1 cellular context compared by ENCODE assay signal in the genomic region with DNA sequence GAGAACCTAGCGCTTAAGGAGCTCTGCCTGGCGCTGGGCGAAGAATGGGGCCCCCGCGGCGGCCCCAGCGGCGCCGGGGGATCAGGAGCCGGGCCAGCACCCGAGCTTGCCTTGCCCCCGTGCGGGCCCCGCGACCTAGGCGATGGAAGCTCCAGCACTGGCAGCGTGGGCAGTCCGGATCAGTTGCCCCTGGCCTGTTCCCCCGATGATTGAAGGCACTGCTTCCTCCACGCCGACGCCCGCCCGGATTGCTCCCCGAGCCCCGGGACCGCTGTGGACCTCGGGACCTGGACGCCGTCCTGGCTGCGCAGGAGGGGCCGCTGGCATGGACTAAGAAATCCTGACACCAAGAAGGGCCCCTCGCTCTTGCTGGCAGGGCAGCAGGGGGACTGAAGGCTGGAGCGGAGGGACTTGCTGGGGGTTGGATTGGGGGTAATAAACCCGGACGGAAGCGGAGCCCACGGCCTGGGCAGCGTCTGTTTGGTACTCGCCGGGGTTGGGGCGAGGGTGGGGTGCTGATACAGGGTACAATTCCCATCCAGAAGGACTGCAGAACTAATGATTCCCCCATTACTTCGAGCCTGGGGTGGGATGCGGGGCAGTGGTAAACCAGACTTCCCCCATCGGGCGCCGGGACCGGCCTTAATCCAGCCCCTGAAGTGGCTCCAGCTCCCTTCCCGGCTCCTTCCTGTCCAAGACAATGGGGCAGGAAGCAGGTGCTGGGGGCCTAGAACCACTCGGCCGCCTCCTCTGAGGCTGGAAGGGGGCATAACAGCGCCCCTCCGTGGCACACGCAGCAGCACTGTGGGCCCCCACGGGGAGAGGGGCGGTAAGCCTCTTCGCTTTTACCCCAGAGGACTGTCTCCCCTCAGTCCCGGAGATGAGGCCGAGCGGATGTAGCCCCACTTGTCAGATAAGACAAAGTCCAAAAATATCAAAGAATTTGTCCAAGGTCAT.
TF ChIP-seq lines count a peak whose summit lies in the region.

No MANE protein-coding gene starts in this region.

TF ChIP-seq in HepG2, 621 proteins besides CTCF, POLR2A, EP300 and RAD21 (continued from another document and continues in another):
- TF ChIP-seq, protein P1, sequence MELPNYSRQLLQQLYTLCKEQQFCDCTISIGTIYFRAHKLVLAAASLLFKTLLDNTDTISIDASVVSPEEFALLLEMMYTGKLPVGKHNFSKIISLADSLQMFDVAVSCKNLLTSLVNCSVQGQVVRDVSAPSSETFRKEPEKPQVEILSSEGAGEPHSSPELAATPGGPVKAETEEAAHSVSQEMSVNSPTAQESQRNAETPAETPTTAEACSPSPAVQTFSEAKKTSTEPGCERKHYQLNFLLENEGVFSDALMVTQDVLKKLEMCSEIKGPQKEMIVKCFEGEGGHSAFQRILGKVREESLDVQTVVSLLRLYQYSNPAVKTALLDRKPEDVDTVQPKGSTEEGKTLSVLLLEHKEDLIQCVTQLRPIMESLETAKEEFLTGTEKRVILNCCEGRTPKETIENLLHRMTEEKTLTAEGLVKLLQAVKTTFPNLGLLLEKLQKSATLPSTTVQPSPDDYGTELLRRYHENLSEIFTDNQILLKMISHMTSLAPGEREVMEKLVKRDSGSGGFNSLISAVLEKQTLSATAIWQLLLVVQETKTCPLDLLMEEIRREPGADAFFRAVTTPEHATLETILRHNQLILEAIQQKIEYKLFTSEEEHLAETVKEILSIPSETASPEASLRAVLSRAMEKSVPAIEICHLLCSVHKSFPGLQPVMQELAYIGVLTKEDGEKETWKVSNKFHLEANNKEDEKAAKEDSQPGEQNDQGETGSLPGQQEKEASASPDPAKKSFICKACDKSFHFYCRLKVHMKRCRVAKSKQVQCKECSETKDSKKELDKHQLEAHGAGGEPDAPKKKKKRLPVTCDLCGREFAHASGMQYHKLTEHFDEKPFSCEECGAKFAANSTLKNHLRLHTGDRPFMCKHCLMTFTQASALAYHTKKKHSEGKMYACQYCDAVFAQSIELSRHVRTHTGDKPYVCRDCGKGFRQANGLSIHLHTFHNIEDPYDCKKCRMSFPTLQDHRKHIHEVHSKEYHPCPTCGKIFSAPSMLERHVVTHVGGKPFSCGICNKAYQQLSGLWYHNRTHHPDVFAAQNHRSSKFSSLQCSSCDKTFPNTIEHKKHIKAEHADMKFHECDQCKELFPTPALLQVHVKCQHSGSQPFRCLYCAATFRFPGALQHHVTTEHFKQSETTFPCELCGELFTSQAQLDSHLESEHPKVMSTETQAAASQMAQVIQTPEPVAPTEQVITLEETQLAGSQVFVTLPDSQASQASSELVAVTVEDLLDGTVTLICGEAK (IDR thresholded peaks at IDR 0.05), result no peak
- TF ChIP-seq, protein P1 (CRISPR knock-in tag; IDR thresholded peaks at IDR 0.05), result no peak; the same call in 1 of the 2 replicates
- TF ChIP-seq, protein P2, sequence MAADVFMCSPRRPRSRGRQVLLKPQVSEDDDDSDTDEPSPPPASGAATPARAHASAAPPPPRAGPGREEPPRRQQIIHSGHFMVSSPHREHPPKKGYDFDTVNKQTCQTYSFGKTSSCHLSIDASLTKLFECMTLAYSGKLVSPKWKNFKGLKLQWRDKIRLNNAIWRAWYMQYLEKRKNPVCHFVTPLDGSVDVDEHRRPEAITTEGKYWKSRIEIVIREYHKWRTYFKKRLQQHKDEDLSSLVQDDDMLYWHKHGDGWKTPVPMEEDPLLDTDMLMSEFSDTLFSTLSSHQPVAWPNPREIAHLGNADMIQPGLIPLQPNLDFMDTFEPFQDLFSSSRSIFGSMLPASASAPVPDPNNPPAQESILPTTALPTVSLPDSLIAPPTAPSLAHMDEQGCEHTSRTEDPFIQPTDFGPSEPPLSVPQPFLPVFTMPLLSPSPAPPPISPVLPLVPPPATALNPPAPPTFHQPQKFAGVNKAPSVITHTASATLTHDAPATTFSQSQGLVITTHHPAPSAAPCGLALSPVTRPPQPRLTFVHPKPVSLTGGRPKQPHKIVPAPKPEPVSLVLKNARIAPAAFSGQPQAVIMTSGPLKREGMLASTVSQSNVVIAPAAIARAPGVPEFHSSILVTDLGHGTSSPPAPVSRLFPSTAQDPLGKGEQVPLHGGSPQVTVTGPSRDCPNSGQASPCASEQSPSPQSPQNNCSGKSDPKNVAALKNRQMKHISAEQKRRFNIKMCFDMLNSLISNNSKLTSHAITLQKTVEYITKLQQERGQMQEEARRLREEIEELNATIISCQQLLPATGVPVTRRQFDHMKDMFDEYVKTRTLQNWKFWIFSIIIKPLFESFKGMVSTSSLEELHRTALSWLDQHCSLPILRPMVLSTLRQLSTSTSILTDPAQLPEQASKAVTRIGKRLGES (CRISPR knock-in tag; IDR thresholded peaks at IDR 0.05; ENCODE audit: borderline replicate concordance), result no peak
- TF ChIP-seq, protein P3, sequence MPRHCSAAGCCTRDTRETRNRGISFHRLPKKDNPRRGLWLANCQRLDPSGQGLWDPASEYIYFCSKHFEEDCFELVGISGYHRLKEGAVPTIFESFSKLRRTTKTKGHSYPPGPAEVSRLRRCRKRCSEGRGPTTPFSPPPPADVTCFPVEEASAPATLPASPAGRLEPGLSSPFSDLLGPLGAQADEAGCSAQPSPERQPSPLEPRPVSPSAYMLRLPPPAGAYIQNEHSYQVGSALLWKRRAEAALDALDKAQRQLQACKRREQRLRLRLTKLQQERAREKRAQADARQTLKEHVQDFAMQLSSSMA (CRISPR knock-in tag; IDR thresholded peaks at IDR 0.05), result no peak
- TF ChIP-seq DMAP1 (CRISPR knock-in tag; IDR thresholded peaks at IDR 0.05), result no peak
- TF ChIP-seq, protein P4, sequence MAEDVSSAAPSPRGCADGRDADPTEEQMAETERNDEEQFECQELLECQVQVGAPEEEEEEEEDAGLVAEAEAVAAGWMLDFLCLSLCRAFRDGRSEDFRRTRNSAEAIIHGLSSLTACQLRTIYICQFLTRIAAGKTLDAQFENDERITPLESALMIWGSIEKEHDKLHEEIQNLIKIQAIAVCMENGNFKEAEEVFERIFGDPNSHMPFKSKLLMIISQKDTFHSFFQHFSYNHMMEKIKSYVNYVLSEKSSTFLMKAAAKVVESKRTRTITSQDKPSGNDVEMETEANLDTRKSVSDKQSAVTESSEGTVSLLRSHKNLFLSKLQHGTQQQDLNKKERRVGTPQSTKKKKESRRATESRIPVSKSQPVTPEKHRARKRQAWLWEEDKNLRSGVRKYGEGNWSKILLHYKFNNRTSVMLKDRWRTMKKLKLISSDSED (CRISPR knock-in tag; IDR thresholded peaks at IDR 0.05), result no peak
- no peak for TF ChIP-seq IKZF1 (IDR thresholded peaks at IDR 0.05)
- TF ChIP-seq MED13 (CRISPR knock-in tag; IDR thresholded peaks at IDR 0.05), result no peak
- no peak for TF ChIP-seq ZNF558 (CRISPR knock-in tag; IDR thresholded peaks at IDR 0.05; ENCODE audit: borderline replicate concordance)
- no peak for TF ChIP-seq NFIC (IDR thresholded peaks at IDR 0.05; ENCODE audit: low read length)
- TF ChIP-seq, protein P5, sequence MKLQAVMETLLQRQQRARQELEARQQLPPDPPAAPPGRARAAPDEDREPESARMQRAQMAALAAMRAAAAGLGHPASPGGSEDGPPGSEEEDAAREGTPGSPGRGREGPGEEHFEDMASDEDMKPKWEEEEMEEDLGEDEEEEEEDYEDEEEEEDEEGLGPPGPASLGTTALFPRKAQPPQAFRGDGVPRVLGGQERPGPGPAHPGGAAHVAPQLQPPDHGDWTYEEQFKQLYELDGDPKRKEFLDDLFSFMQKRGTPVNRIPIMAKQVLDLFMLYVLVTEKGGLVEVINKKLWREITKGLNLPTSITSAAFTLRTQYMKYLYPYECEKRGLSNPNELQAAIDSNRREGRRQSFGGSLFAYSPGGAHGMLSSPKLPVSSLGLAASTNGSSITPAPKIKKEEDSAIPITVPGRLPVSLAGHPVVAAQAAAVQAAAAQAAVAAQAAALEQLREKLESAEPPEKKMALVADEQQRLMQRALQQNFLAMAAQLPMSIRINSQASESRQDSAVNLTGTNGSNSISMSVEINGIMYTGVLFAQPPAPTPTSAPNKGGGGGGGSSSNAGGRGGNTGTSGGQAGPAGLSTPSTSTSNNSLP (IDR thresholded peaks at IDR 0.05; ENCODE audit: low read depth, low read length), result peak; percentile 22; the same call in 1 of the 2 replicates
- TF ChIP-seq, protein P6, sequence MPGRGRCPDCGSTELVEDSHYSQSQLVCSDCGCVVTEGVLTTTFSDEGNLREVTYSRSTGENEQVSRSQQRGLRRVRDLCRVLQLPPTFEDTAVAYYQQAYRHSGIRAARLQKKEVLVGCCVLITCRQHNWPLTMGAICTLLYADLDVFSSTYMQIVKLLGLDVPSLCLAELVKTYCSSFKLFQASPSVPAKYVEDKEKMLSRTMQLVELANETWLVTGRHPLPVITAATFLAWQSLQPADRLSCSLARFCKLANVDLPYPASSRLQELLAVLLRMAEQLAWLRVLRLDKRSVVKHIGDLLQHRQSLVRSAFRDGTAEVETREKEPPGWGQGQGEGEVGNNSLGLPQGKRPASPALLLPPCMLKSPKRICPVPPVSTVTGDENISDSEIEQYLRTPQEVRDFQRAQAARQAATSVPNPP (CRISPR knock-in tag; IDR thresholded peaks at IDR 0.05), result no peak
- TF ChIP-seq STAT5B (CRISPR knock-in tag; IDR thresholded peaks at IDR 0.05), result no peak
- TF ChIP-seq RAD51 (IDR thresholded peaks at IDR 0.05; ENCODE audit: borderline replicate concordance), result no peak
- TF ChIP-seq, protein P7, sequence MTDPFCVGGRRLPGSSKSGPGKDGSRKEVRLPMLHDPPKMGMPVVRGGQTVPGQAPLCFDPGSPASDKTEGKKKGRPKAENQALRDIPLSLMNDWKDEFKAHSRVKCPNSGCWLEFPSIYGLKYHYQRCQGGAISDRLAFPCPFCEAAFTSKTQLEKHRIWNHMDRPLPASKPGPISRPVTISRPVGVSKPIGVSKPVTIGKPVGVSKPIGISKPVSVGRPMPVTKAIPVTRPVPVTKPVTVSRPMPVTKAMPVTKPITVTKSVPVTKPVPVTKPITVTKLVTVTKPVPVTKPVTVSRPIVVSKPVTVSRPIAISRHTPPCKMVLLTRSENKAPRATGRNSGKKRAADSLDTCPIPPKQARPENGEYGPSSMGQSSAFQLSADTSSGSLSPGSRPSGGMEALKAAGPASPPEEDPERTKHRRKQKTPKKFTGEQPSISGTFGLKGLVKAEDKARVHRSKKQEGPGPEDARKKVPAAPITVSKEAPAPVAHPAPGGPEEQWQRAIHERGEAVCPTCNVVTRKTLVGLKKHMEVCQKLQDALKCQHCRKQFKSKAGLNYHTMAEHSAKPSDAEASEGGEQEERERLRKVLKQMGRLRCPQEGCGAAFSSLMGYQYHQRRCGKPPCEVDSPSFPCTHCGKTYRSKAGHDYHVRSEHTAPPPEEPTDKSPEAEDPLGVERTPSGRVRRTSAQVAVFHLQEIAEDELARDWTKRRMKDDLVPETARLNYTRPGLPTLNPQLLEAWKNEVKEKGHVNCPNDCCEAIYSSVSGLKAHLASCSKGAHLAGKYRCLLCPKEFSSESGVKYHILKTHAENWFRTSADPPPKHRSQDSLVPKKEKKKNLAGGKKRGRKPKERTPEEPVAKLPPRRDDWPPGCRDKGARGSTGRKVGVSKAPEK (CRISPR knock-in tag; IDR thresholded peaks at IDR 0.05; ENCODE audit: borderline replicate concordance), result no peak
- TF ChIP-seq MLLT10 (CRISPR knock-in tag; IDR thresholded peaks at IDR 0.05), result no peak
- no peak for TF ChIP-seq EZH2 (conservative IDR thresholded peaks at IDR 0.05; ENCODE audit: low read depth, low read length)
- TF ChIP-seq, protein P8, sequence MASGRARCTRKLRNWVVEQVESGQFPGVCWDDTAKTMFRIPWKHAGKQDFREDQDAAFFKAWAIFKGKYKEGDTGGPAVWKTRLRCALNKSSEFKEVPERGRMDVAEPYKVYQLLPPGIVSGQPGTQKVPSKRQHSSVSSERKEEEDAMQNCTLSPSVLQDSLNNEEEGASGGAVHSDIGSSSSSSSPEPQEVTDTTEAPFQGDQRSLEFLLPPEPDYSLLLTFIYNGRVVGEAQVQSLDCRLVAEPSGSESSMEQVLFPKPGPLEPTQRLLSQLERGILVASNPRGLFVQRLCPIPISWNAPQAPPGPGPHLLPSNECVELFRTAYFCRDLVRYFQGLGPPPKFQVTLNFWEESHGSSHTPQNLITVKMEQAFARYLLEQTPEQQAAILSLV (CRISPR knock-in tag; IDR thresholded peaks at IDR 0.05; ENCODE audit: borderline replicate concordance), result 0 out of 2 replicates have a peak, but pooled peaks have one; percentile 21
- no peak for TF ChIP-seq KDM3A (CRISPR knock-in tag; IDR thresholded peaks at IDR 0.05; ENCODE audit: low read depth)
- no peak for TF ChIP-seq NFE2L2 (IDR thresholded peaks at IDR 0.05; ENCODE audit: low read length)
- TF ChIP-seq POLR2G (IDR thresholded peaks at IDR 0.05; ENCODE audit: low read depth, low read length), result peak; percentile 76
